ENCODE assay signal across 22 cellular contexts in the genomic region with DNA sequence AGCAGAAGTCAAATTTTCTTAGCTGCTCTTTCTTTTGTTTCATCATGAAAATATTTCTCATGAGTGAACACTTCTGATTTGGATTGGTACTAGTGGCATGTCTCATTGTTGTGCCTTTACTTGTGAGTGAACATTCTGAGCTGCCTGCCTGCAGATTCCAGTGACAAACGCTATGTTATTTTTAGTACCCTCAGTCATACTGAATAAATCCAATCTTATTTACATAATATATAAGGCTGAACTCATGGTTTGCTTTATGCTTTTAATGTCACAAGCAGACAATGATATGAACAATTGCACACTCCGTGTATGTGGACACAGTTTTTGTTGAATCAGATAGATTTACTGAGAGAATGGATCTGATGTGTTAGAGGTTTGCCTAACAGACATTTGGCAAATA.
"Had no signal": no experiment of that assay in that cellular context is flagged by ENCODE, and none has a peak within 500 bp of the region (broad histone marks: within the 10 kb centered on the region; RNA-seq: fewer than 3 reads in every experiment).

No MANE protein-coding gene starts in this region.

- H3K4me1 ChIP-seq: breast epithelium, foreskin keratinocyte, testis, uterus had no signal

- H3K27me3 ChIP-seq: ascending aorta, breast epithelium, foreskin keratinocyte, neutrophil, pancreas, testis, uterus had no signal

- H3K9me3 ChIP-seq: ascending aorta, breast epithelium, neutrophil, pancreas, testis, uterus had no signal

- ATAC-seq: activated CD4-positive, CD25-positive, alpha-beta regulatory T cell treated with anti-CD3 and anti-CD28 coated beads, Interleukin-2, amount 50 U/mL, for 24 hours; foreskin keratinocyte; natural killer cell treated with Interleukin-12 subunit alpha and Interleukin-12 subunit beta and Interleukin-15 and Interleukin-18, amount 100 ng/mL, for 72 hours; pancreas; sciatic nerve; stimulated activated naive B cell treated with anti-CD40 and anti-IgM and Interleukin-4, amounts not matched to agents 10 μg/mL and 1 μg/mL and 100 μg/mL, for 72 hours; T-cell had no signal

- H3K27ac ChIP-seq: breast epithelium, foreskin keratinocyte, neutrophil, pancreas, testis, uterus, VCaP had no signal

- DNase-seq: activated CD4-positive, alpha-beta T cell treated with anti-CD3 and anti-CD28 coated beads, Interleukin-2, amount 10 ng/mL, durations not matched to agents 24 days and 14 days; activated gamma-delta T cell treated with Interleukin-2 at 50 U/mL for 16 hours; activated T-cell treated with anti-CD3 and anti-CD28 coated beads, Interleukin-2, amount 50 U/mL, for 1 hour; effector CD8-positive, alpha-beta T cell; erythroblast; foreskin keratinocyte; glutamatergic neuron; pancreas; stimulated activated CD4-positive, alpha-beta T cell treated with anti-CD3 and anti-CD28 coated beads, Interleukin-2, amount 100 ng/mL, for 48 hours; stimulated activated CD8-positive, alpha-beta memory T cell treated with anti-CD3 and anti-CD28 coated beads, Interleukin-4, amount 100 ng/mL, for 48 hours; stimulated activated naive B cell treated with anti-CD40 and anti-IgM and Interleukin-4, amounts not matched to agents 10 μg/mL and 1 μg/mL and 100 μg/mL, for 72 hours; T-cell; testis; trophoblast cell; uterus had no signal

- H3K36me3 ChIP-seq: ascending aorta, breast epithelium, neutrophil, pancreas, uterus had no signal

- H3K4me3 ChIP-seq: ascending aorta, breast epithelium, pancreas, testis, uterus had no signal
